In the genomic region with DNA sequence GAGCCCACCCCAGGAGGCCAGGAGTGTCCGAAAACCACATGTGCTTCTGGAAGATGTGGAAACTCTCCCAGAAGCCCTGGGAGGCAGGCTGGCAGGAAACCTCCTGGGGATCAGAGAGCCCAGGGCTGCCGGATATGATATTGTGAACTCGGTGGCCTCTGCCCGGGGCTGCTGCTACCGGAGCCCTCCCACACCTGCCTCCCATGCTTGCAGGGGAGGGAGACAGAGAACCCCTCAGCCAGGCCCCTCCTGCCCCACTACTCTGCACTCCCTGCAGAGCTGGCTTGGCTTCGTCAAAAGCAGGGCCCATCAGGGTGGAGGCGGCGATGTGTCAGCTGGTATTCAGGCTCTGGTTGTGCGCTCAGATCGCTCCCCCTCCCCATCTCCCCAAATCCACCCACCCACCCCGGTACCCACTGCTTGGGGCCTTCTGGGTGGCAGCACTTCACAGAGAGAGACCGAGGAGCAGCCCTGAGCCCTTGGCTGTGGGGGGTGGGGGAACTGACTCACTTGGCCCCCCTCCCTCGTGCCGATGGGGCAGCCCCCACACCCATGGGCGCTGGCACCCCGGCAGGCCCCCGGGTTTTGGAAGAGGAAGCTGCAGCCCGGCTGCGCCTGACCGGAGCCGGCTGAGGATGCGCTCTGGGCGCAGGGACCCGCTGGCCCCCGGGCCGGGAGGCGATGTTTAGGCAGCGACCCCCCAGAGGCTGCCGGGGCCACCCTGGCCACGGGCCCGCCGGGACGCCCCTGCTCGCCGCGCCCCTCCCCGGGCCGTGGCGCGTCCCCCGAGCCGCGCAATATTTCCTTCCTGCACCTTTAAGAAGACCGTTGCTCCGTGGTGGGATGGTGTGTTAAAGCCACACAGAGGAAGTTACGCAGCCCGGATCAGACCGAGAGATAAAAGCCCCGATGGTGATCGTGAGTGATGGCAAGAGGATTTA, we compare ENCODE assay signal across 1 cellular context.
TF ChIP-seq lines count a peak whose summit lies in the region.

No MANE protein-coding gene starts in this region.

TF ChIP-seq in WTC11, 78 proteins besides CTCF, POLR2A, EP300 and RAD21 (continued from another document):
- TF ChIP-seq, protein P1, sequence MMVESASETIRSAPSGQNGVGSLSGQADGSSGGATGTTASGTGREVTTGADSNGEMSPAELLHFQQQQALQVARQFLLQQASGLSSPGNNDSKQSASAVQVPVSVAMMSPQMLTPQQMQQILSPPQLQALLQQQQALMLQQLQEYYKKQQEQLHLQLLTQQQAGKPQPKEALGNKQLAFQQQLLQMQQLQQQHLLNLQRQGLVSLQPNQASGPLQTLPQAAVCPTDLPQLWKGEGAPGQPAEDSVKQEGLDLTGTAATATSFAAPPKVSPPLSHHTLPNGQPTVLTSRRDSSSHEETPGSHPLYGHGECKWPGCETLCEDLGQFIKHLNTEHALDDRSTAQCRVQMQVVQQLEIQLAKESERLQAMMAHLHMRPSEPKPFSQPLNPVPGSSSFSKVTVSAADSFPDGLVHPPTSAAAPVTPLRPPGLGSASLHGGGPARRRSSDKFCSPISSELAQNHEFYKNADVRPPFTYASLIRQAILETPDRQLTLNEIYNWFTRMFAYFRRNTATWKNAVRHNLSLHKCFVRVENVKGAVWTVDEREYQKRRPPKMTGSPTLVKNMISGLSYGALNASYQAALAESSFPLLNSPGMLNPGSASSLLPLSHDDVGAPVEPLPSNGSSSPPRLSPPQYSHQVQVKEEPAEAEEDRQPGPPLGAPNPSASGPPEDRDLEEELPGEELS (CRISPR knock-in tag; IDR thresholded peaks at IDR 0.05) = 0 out of 2 replicates have a peak, but pooled peaks have one; percentile 43
- TF ChIP-seq, protein P2, sequence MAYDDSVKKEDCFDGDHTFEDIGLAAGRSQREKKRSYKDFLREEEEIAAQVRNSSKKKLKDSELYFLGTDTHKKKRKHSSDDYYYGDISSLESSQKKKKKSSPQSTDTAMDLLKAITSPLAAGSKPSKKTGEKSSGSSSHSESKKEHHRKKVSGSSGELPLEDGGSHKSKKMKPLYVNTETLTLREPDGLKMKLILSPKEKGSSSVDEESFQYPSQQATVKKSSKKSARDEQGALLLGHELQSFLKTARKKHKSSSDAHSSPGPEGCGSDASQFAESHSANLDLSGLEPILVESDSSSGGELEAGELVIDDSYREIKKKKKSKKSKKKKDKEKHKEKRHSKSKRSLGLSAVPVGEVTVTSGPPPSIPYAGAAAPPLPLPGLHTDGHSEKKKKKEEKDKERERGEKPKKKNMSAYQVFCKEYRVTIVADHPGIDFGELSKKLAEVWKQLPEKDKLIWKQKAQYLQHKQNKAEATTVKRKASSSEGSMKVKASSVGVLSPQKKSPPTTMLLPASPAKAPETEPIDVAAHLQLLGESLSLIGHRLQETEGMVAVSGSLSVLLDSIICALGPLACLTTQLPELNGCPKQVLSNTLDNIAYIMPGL (CRISPR knock-in tag; IDR thresholded peaks at IDR 0.05) = peak; percentile 15; the same call in 1 of the 2 replicates
